In the genomic region with DNA sequence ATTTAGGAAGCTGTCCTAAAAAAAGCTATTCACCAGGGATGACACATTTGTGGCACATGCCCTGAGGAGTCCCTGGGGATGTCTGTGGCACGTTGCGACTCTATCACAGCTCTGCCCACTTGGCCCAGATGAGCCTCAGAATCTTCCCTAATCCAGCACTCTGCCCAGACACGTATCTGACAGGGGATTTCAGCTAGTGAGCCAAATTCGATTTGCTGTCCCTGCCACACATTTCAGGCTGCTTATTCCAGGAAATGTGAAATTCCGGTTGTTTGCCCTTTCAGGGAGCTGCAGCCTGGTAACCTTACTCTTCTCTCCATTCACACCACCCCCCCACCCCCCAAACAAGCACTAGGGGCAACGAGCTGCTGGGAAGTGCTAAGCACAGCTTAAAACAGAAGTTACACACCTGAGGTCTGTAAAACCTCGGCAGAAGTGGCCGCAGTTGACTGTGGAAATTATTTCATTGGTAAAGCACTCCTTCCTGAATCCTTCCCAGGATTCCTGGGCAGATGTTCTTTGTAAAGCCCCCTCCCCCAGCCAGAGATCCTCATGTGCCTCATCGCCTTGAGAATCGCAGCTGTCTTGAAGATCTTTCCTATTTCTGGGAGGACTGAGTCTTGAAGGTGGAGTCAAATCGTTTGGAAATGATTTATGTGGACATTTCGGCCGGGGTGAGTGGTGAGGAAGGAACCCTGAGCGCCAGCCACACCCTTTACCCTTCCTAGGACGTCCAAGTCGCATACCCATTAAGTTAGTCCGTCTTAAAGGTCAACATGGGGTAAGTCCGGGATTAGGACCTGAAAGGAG, we compare ENCODE assay signal across 9 cellular contexts.
DNase-seq lines count a peak whose midpoint lies in the region; ATAC-seq and TF ChIP-seq lines count a peak whose summit lies in the region.
"Had no signal": no experiment of that assay in that cellular context is flagged by ENCODE, and none has a peak within 500 bp of the region (broad histone marks: within the 10 kb centered on the region; RNA-seq: fewer than 3 reads in every experiment).

No MANE protein-coding gene starts in this region.

- no peaks in the 10 kb centered on the region for H3K9me2 ChIP-seq in Karpas-422 (replicated peaks; ENCODE audit: insufficient read depth, low read length)

- H2AFZ ChIP-seq in neural progenitor cell (replicated peaks) (peak overlapping the region; percentile 68), Karpas-422 (ENCODE audit: low read length) (no peak overlapping the region)

- CTCF ChIA-PET in activated CD8-positive, alpha-beta T cell treated with anti-CD3 and anti-CD28 coated beads for 36 hours (lab: Charles Lee) = interaction anchor here (1.1 to 3.9 kb wide), 4 partner anchors 12 to 148 kb away, joined by 3 to 38 read pairs (median 4); no protein-coding TSS in a partner anchor

- DNase-seq in LHCN-M2 (ENCODE audit: low read depth) (peak; percentile 54), neural progenitor cell (ENCODE audit: low spot score) (no peak), nephron progenitor cell (no peak), Karpas-422 (no peak)
- no peak for DNase-seq in activated CD8-positive, alpha-beta T cell treated with anti-CD3 and anti-CD28 coated beads for 36 hours
- no peak for DNase-seq in activated CD8-positive, alpha-beta memory T cell treated with anti-CD3 and anti-CD28 coated beads, Interleukin-2, amount 50 U/mL, for 48 hours
- DNase-seq: COR-L47 had no signal

- TF ChIP-seq CTCF in C4-2B (conservative IDR thresholded peaks at IDR 0.05) (no peak), neural progenitor cell (IDR thresholded peaks at IDR 0.05) (no peak), nephron progenitor cell (IDR thresholded peaks at IDR 0.05) (no peak)
- TF ChIP-seq CTCF in activated CD8-positive, alpha-beta T cell treated with anti-CD3 and anti-CD28 coated beads for 36 hours (IDR thresholded peaks at IDR 0.05) = no peak

- intact Hi-C loops in dendritic cell treated with granulocyte-macrophage colony-stimulating factor and Interleukin-4, amounts not matched to agents 40 ng/mL and 50 ng/mL, for 4 days (cut with micrococcal nuclease) = no loop called here
- intact Hi-C loops in activated CD8-positive, alpha-beta T cell treated with anti-CD3 and anti-CD28 coated beads for 36 hours (cut with micrococcal nuclease) = no loop called here

- H3K27me3 ChIP-seq in neural progenitor cell (no peaks in the 10 kb centered on the region), Karpas-422 (ENCODE audit: low read length) (no peaks in the 10 kb centered on the region)

- H3K27ac Mint-ChIP-seq in dendritic cell treated with granulocyte-macrophage colony-stimulating factor and Interleukin-4, amounts not matched to agents 40 ng/mL and 50 ng/mL, for 4 days = peak overlapping the region; percentile 78
- H3K27ac Mint-ChIP-seq in neural progenitor cell (no peak overlapping the region), nephron progenitor cell (no peak overlapping the region)
- H3K27ac Mint-ChIP-seq in activated CD8-positive, alpha-beta T cell treated with anti-CD3 and anti-CD28 coated beads for 36 hours = no peak overlapping the region

- H3K79me2 ChIP-seq in neural progenitor cell (ENCODE audit: low read depth) = no peaks in the 10 kb centered on the region
- H3K79me2 ChIP-seq in Karpas-422 (ENCODE audit: low read length) = no peaks in the 10 kb centered on the region

- H3K27me3 Mint-ChIP-seq in dendritic cell treated with granulocyte-macrophage colony-stimulating factor and Interleukin-4, amounts not matched to agents 40 ng/mL and 50 ng/mL, for 4 days = peaks cover 4% of the 10 kb centered on the region
- H3K27me3 Mint-ChIP-seq in neural progenitor cell (ENCODE audit: insufficient read depth, low read depth) (peaks cover 4% of the 10 kb centered on the region), nephron progenitor cell (ENCODE audit: low read depth, poor library complexity) (peaks cover 18% of the 10 kb centered on the region)
- peaks cover 3% of the 10 kb centered on the region for H3K27me3 Mint-ChIP-seq in activated CD8-positive, alpha-beta T cell treated with anti-CD3 and anti-CD28 coated beads for 36 hours

- no peaks in the 10 kb centered on the region for H4K20me1 ChIP-seq in neural progenitor cell (ENCODE audit: low read depth)
- no peaks in the 10 kb centered on the region for H4K20me1 ChIP-seq in Karpas-422 (ENCODE audit: insufficient read depth, low read depth, low read length)

- no peaks in the 10 kb centered on the region for H3K36me3 ChIP-seq in neural progenitor cell
- no peaks in the 10 kb centered on the region for H3K36me3 ChIP-seq in Karpas-422 (ENCODE audit: insufficient read depth, low read length)

- no peaks in the 10 kb centered on the region for H3F3A ChIP-seq in neural progenitor cell (ENCODE audit: low read depth)

- H3K4me3 Mint-ChIP-seq in dendritic cell treated with granulocyte-macrophage colony-stimulating factor and Interleukin-4, amounts not matched to agents 40 ng/mL and 50 ng/mL, for 4 days = no peak overlapping the region
- H3K4me3 Mint-ChIP-seq in neural progenitor cell = no peak overlapping the region
- H3K4me3 Mint-ChIP-seq in nephron progenitor cell = no peak overlapping the region
- H3K4me3 Mint-ChIP-seq in activated CD8-positive, alpha-beta T cell treated with anti-CD3 and anti-CD28 coated beads for 36 hours = no peak overlapping the region

- H3K9ac ChIP-seq in neural progenitor cell (no peak overlapping the region), Karpas-422 (ENCODE audit: low read length) (no peak overlapping the region)

- H3K4me1 ChIP-seq in neural progenitor cell (no peaks in the 10 kb centered on the region), Karpas-422 (ENCODE audit: low read length) (no peaks in the 10 kb centered on the region)

- no peak overlapping the region for H3K4me2 ChIP-seq in neural progenitor cell
- no peak overlapping the region for H3K4me2 ChIP-seq in Karpas-422 (ENCODE audit: low read depth, low read length, poor library complexity, severe bottlenecking)

- H3K4me3 ChIP-seq in neural progenitor cell = no peak overlapping the region
- H3K4me3 ChIP-seq in Karpas-422 (ENCODE audit: low read length) = no peak overlapping the region

- no peak for ATAC-seq in activated CD8-positive, alpha-beta T cell treated with anti-CD3 and anti-CD28 coated beads for 36 hours

- H3K9me3 ChIP-seq in neural progenitor cell (ENCODE audit: low read depth) = no peaks in the 10 kb centered on the region
- H3K9me3 ChIP-seq in Karpas-422 (ENCODE audit: low read length) = no peaks in the 10 kb centered on the region

- H3K9me3 Mint-ChIP-seq in dendritic cell treated with granulocyte-macrophage colony-stimulating factor and Interleukin-4, amounts not matched to agents 40 ng/mL and 50 ng/mL, for 4 days = no peaks in the 10 kb centered on the region
- no peaks in the 10 kb centered on the region for H3K9me3 Mint-ChIP-seq in neural progenitor cell
- no peaks in the 10 kb centered on the region for H3K9me3 Mint-ChIP-seq in nephron progenitor cell
- H3K9me3 Mint-ChIP-seq in activated CD8-positive, alpha-beta T cell treated with anti-CD3 and anti-CD28 coated beads for 36 hours = no peaks in the 10 kb centered on the region

- peaks cover 44% of the 10 kb centered on the region for H3K4me1 Mint-ChIP-seq in dendritic cell treated with granulocyte-macrophage colony-stimulating factor and Interleukin-4, amounts not matched to agents 40 ng/mL and 50 ng/mL, for 4 days (ENCODE audit: low read depth)
- peaks cover 7% of the 10 kb centered on the region for H3K4me1 Mint-ChIP-seq in neural progenitor cell
- H3K4me1 Mint-ChIP-seq in nephron progenitor cell = peaks cover 14% of the 10 kb centered on the region
- H3K4me1 Mint-ChIP-seq in activated CD8-positive, alpha-beta T cell treated with anti-CD3 and anti-CD28 coated beads for 36 hours (ENCODE audit: low read depth) = no peaks in the 10 kb centered on the region

- POLR2A ChIA-PET in activated CD8-positive, alpha-beta T cell treated with anti-CD3 and anti-CD28 coated beads for 36 hours (lab: Charles Lee) = interaction anchor here (1.6 kb wide), 1 partner anchor 12 kb away, joined by 3 read pairs; no protein-coding TSS in a partner anchor

- H3K27ac ChIP-seq in C4-2B (peak overlapping the region; percentile 24), neural progenitor cell (no peak overlapping the region), Karpas-422 (ENCODE audit: low read length) (no peak overlapping the region)

- no peaks in the 10 kb centered on the region for H3K36me3 Mint-ChIP-seq in dendritic cell treated with granulocyte-macrophage colony-stimulating factor and Interleukin-4, amounts not matched to agents 40 ng/mL and 50 ng/mL, for 4 days (ENCODE audit: low read depth)
- no peaks in the 10 kb centered on the region for H3K36me3 Mint-ChIP-seq in neural progenitor cell
- H3K36me3 Mint-ChIP-seq in nephron progenitor cell (ENCODE audit: low read depth) = no peaks in the 10 kb centered on the region
- H3K36me3 Mint-ChIP-seq in activated CD8-positive, alpha-beta T cell treated with anti-CD3 and anti-CD28 coated beads for 36 hours (ENCODE audit: low read depth) = no peaks in the 10 kb centered on the region
